9 cellular contexts compared by ENCODE assay signal in genomic region chr5:132063090-132063911, GRCh38. TPM values are rescaled to one million over a fixed set of nuclear protein-coding genes. Genes with fewer than 3 reads are reported as not detected.
A peak's percentile ranks its signal among the peaks of the same experiment; 100 is the strongest.
DNase-seq lines count a peak whose midpoint lies in the region; ATAC-seq, FAIRE-seq and TF ChIP-seq lines count a peak whose summit lies in the region.
"Had no signal": no experiment of that assay in that cellular context is flagged by ENCODE, and none has a peak within 500 bp of the region (broad histone marks: within the 10 kb centered on the region; RNA-seq: fewer than 3 reads in every experiment).

No MANE protein-coding gene starts in this region.

- no peak overlapping the region for H3K9ac ChIP-seq in trophoblast cell (ENCODE audit: low read length)

- POLR2A ChIA-PET in BJ (lab: Charles Lee), result interaction anchor here (0.8 kb wide), 1 partner anchor 21 kb away, joined by 3 read pairs; no protein-coding TSS in a partner anchor

- no peak overlapping the region for H2AFZ ChIP-seq in trophoblast cell (ENCODE audit: insufficient read depth, low read length, poor library complexity)

- peak; percentile 73 for ATAC-seq in GM18909 (IDR thresholded peaks at IDR 0.05; ENCODE audit: poor library complexity, unreplicated experiment)
- ATAC-seq in HG03469 (IDR thresholded peaks at IDR 0.05; ENCODE audit: unreplicated experiment), result peak; percentile 37

- H3K4me1 ChIP-seq in SJCRH30, result peaks cover 5% of the 10 kb centered on the region; the same call in 1 of the 2 replicates
- no peaks in the 10 kb centered on the region for H3K4me1 ChIP-seq in trophoblast cell (ENCODE audit: control insufficient read depth in 1 of 2, insufficient read depth in 2 of 2, low read length in 2 of 2)

- no peak overlapping the region for H3K4me2 ChIP-seq in trophoblast cell (ENCODE audit: low read length)

- H2AK5ac ChIP-seq in trophoblast cell (ENCODE audit: low read length), result no peak overlapping the region

- peak; percentile 99 for TF ChIP-seq CTCF in BJ (IDR thresholded peaks at IDR 0.05; ENCODE audit: insufficient read depth, low read depth, low read length)

- H3K27me3 ChIP-seq in BJ (ENCODE audit: control insufficient read depth, insufficient read depth, low read length) (no peaks in the 10 kb centered on the region), SJCRH30 (no peaks in the 10 kb centered on the region), trophoblast cell (ENCODE audit: insufficient read depth, low read length) (no peaks in the 10 kb centered on the region)

- FAIRE-seq in urothelium cell line (lab: Jason Lieb, UNC), result no peak
- FAIRE-seq: TTC549 had no signal

- no peaks in the 10 kb centered on the region for H3K79me2 ChIP-seq in trophoblast cell (ENCODE audit: control insufficient read depth, insufficient read depth, low read length, poor library complexity)

- H3K9me3 ChIP-seq in SJCRH30 (replicated peaks) (no peaks in the 10 kb centered on the region), trophoblast cell (ENCODE audit: insufficient read depth, low read depth, low read length) (no peaks in the 10 kb centered on the region)

- no peaks in the 10 kb centered on the region for H3K36me3 ChIP-seq in BJ (ENCODE audit: control insufficient read depth, insufficient read depth, low read length)
- no peaks in the 10 kb centered on the region for H3K36me3 ChIP-seq in SJCRH30
- no peaks in the 10 kb centered on the region for H3K36me3 ChIP-seq in trophoblast cell (ENCODE audit: control insufficient read depth in 1 of 2, insufficient read depth in 2 of 2, low read length in 2 of 2)

- no peak overlapping the region for H3K4ac ChIP-seq in trophoblast cell (ENCODE audit: low read depth, low read length)

- no peak overlapping the region for H2BK12ac ChIP-seq in trophoblast cell (ENCODE audit: low read length)

- no peak overlapping the region for H3K18ac ChIP-seq in trophoblast cell (ENCODE audit: low read length)

- H2BK120ac ChIP-seq in trophoblast cell (ENCODE audit: insufficient read depth, low read length, poor library complexity), result no peak overlapping the region

- CTCF ChIA-PET in BJ (lab: Yijun Ruan, JAX), result interaction anchor here (0.5 to 4.8 kb wide), 37 partner anchors 8 to 640 kb away, joined by 3 to 33 read pairs (median 4); partner anchors contain the start of gene CSF2

- H3K23ac ChIP-seq in trophoblast cell (ENCODE audit: low read length), result no peak overlapping the region

- no peak for DNase-seq in BJ (ENCODE audit: low read depth)
- peak; percentile 69 to 83 for DNase-seq in SJCRH30
- DNase-seq in activated effector memory CD4-positive, alpha-beta T cell treated with anti-CD3 and anti-CD28 coated beads, Interleukin-2, amount 50 U/mL, for 16 hours, result peak; percentile 93
- peak; percentile 32 for DNase-seq in globus pallidus (ENCODE audit: low spot score)
- peak; percentile 63 to 78 for DNase-seq in trophoblast cell
- peak; percentile 78 for DNase-seq in urothelium cell line (ENCODE audit: low spot score)

- no peak overlapping the region for H4K8ac ChIP-seq in trophoblast cell (ENCODE audit: low read depth, low read length)

- no peak overlapping the region for H4K12ac ChIP-seq in trophoblast cell (ENCODE audit: low read depth, low read length)

- H3K14ac ChIP-seq in trophoblast cell (ENCODE audit: low read length), result no peak overlapping the region

- H3K4me3 ChIP-seq in BJ (ENCODE audit: low read depth, low read length) (no peak overlapping the region), SJCRH30 (no peak overlapping the region), trophoblast cell (ENCODE audit: low read depth, low read length) (no peak overlapping the region)

- H3K79me1 ChIP-seq in trophoblast cell (ENCODE audit: low read length), result no peaks in the 10 kb centered on the region

- WGBS in trophoblast cell (ENCODE audit: extremely low coverage, insufficient coverage, insufficient read length), result no CpG with 5 or more reads among the region's 9 CpGs

- H3K27ac ChIP-seq in SJCRH30, result no peak overlapping the region
- H3K27ac ChIP-seq in trophoblast cell (ENCODE audit: low read depth, low read length), result no peak overlapping the region

- H4K91ac ChIP-seq in trophoblast cell (ENCODE audit: low read depth, low read length), result no peak overlapping the region

- H2BK5ac ChIP-seq in trophoblast cell (ENCODE audit: low read depth, low read length, poor library complexity), result no peak overlapping the region

RNA-seq across cellular contexts. Expression of gene IL3, which starts 2.8 kb away (rescaled TPM):
- polyA plus RNA-seq in BJ (2011; rRNA removed), result not detected in 2 replicates
- polyA minus RNA-seq in BJ (2011; rRNA and poly(A)+ RNA removed), result not detected in 2 replicates
- total RNA-seq in SJCRH30 (2014; rRNA removed; shearing (Covaris generic)), result not detected in 2 replicates
- polyA plus RNA-seq in trophoblast cell (2013), result not detected in 2 replicates

RNA-seq across cellular contexts. Expression of gene CSF2, which starts 10.3 kb away (rescaled TPM):
- polyA plus RNA-seq in BJ (2011; rRNA removed), result not detected in 2 replicates
- not detected in 2 replicates for polyA minus RNA-seq in BJ (2011; rRNA and poly(A)+ RNA removed)
- total RNA-seq in SJCRH30 (2014; rRNA removed; shearing (Covaris generic)), result not detected in 2 replicates
- polyA plus RNA-seq in trophoblast cell (2013), result not detected in 2 replicates

RNA-seq across cellular contexts. Expression of gene ACSL6, which starts 51.8 kb away (rescaled TPM):
- not detected in 2 replicates for polyA plus RNA-seq in BJ (2011; rRNA removed)
- polyA minus RNA-seq in BJ (2011; rRNA and poly(A)+ RNA removed), result not detected in 2 replicates
- total RNA-seq in SJCRH30 (2014; rRNA removed; shearing (Covaris generic)), result not detected in 2 replicates
- 0.03 and 0.04 TPM in 2 replicates for polyA plus RNA-seq in trophoblast cell (2013)
